Comparison of ENCODE assay signal across 8 cellular contexts in the genomic region with DNA sequence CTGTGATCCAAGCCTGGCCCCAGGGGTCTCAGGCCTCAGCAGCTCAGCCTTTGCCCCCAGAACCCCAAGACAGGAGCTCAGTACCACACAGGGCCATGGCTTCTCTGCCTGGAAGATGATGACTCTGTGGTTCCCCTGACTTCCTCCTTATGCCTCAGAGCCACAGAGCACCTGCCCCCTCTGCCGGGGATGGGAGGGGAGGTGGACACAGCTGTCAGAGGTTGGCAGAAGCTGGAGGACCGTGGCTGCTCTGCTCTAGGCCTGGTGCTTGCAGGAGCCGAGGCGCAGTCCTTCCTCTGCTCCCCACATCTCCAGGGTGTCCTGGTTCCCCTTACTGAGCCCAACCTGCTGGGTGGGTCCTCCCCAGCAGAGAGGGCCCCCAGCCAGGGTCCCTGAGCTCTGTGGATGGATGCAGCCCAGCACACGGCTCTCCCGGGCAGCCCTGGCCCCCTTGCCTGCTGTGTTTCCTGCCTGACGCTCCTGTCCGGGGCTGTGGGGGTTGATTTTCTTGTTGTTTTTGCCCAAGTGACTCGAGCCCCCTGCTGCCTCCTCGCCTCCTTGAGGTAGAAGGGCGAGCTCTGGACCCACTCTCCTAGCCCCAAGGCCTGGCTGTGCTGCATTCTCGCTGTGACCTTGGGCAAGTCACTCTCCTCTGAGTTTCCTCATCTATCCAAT. TPM values are rescaled to one million over a fixed set of nuclear protein-coding genes. Genes with fewer than 3 reads are reported as not detected.
DNase-seq lines count a peak whose midpoint lies in the region; ATAC-seq and TF ChIP-seq lines count a peak whose summit lies in the region.

No MANE protein-coding gene starts in this region.

- intact Hi-C loops in aorta (cut with DNase I): no loop called here

- DNase-seq in GM19238 (ENCODE audit: insufficient read length, low spot score): peak; percentile 52
- peak; percentile 80 for DNase-seq in NB4 (ENCODE audit: low read depth)
- DNase-seq in activated CD4-positive, CD25-positive, alpha-beta regulatory T cell treated with anti-CD3 and anti-CD28 coated beads, Interleukin-2, amount 50 U/mL, for 72 hours: peak; percentile 27
- DNase-seq in immature natural killer cell: peak in 2 of 3 donors; percentile 32 to 37
- peak; percentile 54 to 74 for DNase-seq in aorta
- no peak for DNase-seq in occipital lobe (lab: John Stamatoyannopoulos, UW)

- H3K4me1 Mint-ChIP-seq in immature natural killer cell: peaks cover 12 to 17% of the 10 kb centered on the region in 2 donors

- H3K27ac Mint-ChIP-seq in immature natural killer cell: peak overlapping the region in 5 of 6 donors; percentile 61 to 86 (median 81)

- H3K36me3 Mint-ChIP-seq in immature natural killer cell: peaks cover 0 to 16% (median 0%) of the 10 kb centered on the region in 3 donors

- no peak overlapping the region for H3K4me3 Mint-ChIP-seq in immature natural killer cell

- H3K9me3 ChIP-seq in aorta (ENCODE audit: control insufficient read depth, low read length): no peaks in the 10 kb centered on the region

- ATAC-seq in aorta (ENCODE audit: low FRiP score): no peak
- ATAC-seq in GM19328 (IDR thresholded peaks at IDR 0.05; ENCODE audit: unreplicated experiment): no peak
- ATAC-seq in GM19035 (IDR thresholded peaks at IDR 0.05; ENCODE audit: unreplicated experiment): no peak

- peaks cover 0 to 2% of the 10 kb centered on the region in 2 donors for H3K36me3 ChIP-seq in aorta (ENCODE audit: control insufficient read depth in 1 of 2, insufficient read depth in 2 of 2, low read length in 1 of 2)

- no peaks in the 10 kb centered on the region for H3K27me3 ChIP-seq in aorta (ENCODE audit: control insufficient read depth in 1 of 2, insufficient read depth in 2 of 2, low read length in 1 of 2)

- H3K4me3 ChIP-seq in NB4 (ENCODE audit: low read depth, low read length) (no peak overlapping the region), aorta (ENCODE audit: low read length in 2 of 2) (no peak overlapping the region)

- H3K9me3 Mint-ChIP-seq in immature natural killer cell: no peaks in the 10 kb centered on the region

- TF ChIP-seq CTCF in NB4 (IDR thresholded peaks at IDR 0.05; ENCODE audit: low read depth, low read length): peak; percentile 29

- peaks cover 3 to 10% (median 7%) of the 10 kb centered on the region in 3 donors for H3K27me3 Mint-ChIP-seq in immature natural killer cell (ENCODE audit: low read depth in 3 of 3)

- H3K27ac ChIP-seq in aorta (ENCODE audit: low read depth in 1 of 2, low read length in 2 of 2): no peak overlapping the region

- TF ChIP-seq POLR2A in NB4 (IDR thresholded peaks at IDR 0.05; ENCODE audit: extremely low read depth, insufficient read length): no peak

- 83 to 85% methylated on average over 12 of the region's 12 CpGs for WGBS in aorta, 2 donors

- H3K4me1 ChIP-seq in aorta (ENCODE audit: control insufficient read depth in 1 of 2, insufficient read depth in 2 of 2, low read length in 2 of 2): no peaks in the 10 kb centered on the region

RNA-seq across cellular contexts. Expression of gene PSTPIP1, which starts 36.6 kb away (rescaled TPM):
- polyA plus RNA-seq in immature natural killer cell (100 to 1,000 TPM in 1 of 3 donors, 10 to 100 TPM in 2; 84.4 to 127 (median 99.3) TPM), aorta (10 to 100 TPM; 16.5 to 30.4 TPM)
- total RNA-seq in aorta (10 to 100 TPM; 14.1 to 42.9 TPM), occipital lobe (0.62 TPM)

RNA-seq across cellular contexts. Expression of gene TSPAN3, which starts 39.4 kb away (rescaled TPM):
- 100 to 1,000 TPM in 2 of 3 donors, 10 to 100 TPM in 1; 96.3 to 145 (median 105) TPM for polyA plus RNA-seq in immature natural killer cell
- total RNA-seq in aorta: 100 to 1,000 TPM; 106 to 121 TPM
- 100 to 1,000 TPM; 107 to 123 TPM for polyA plus RNA-seq in aorta
- 202 TPM for total RNA-seq in occipital lobe
